1 cellular context compared by ENCODE assay signal in the genomic region with DNA sequence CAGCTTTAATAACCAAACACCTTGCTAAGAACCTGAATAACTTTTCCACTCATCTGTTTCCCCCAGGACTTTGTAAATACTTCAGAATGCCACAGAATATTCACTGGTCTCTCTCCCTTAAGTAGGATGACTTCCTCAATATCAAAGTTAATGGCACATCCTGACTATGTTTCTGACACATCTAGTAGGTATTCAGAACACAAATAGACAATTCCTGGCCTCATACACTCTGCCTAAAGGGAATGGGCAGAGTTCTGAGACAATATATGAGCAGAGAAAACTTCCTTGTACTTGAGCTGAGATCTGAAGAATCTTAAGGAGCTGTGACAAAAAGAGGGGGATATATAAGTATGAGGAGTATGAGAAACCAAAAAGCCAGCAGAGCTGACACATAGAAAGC.
TF ChIP-seq lines count a peak whose summit lies in the region.

No MANE protein-coding gene starts in this region.

TF ChIP-seq in HCT116, 20 proteins besides CTCF, POLR2A, EP300 and RAD21:
- peak; percentile 77 for TF ChIP-seq JUND (IDR thresholded peaks at IDR 0.05)
- no peak for TF ChIP-seq EZH2phosphoT487 (IDR thresholded peaks at IDR 0.05; ENCODE audit: borderline replicate concordance)
- TF ChIP-seq FOSL1 (IDR thresholded peaks at IDR 0.05; ENCODE audit: low read depth): peak; percentile 66
- peak; percentile 73 for TF ChIP-seq SP1 (IDR thresholded peaks at IDR 0.05; ENCODE audit: low read depth)
- 0 out of 2 replicates have a peak, but pooled peaks have one; percentile 51 for TF ChIP-seq SIN3A (IDR thresholded peaks at IDR 0.05; ENCODE audit: low read depth)
- no peak for TF ChIP-seq YY1 (IDR thresholded peaks at IDR 0.05; ENCODE audit: extremely low read depth, insufficient replicate concordance, low read depth, low read length)
- TF ChIP-seq CBX3 (IDR thresholded peaks at IDR 0.05; ENCODE audit: low read depth): peak; percentile 79; the same call in 1 of the 2 replicates
